Comparison of ENCODE assay signal across 20 cellular contexts in genomic region chr1:21052034-21052433, GRCh38.
"Had no signal": no experiment of that assay in that cellular context is flagged by ENCODE, and none has a peak within 500 bp of the region (broad histone marks: within the 10 kb centered on the region; RNA-seq: fewer than 3 reads in every experiment).

No MANE protein-coding gene starts in this region.

- H3K4me3 Mint-ChIP-seq: activated CD8-positive, alpha-beta T cell treated with anti-CD3 and anti-CD28 coated beads, Interleukin-2, amount 10 ng/mL, durations not matched to agents 7 days and 5 days; activated naive CD8-positive, alpha-beta T cell; naive thymus-derived CD8-positive, alpha-beta T cell; T-helper 2 cell treated with Interferon-gamma antibody and Interleukin-4, amounts not matched to agents 5 μg/mL and 100 μg/mL, for 36 hours had no signal

- H3K4me1 ChIP-seq: foreskin keratinocyte had no signal

- H3K9me3 ChIP-seq: spleen, upper lobe of left lung had no signal

- H3K4me3 ChIP-seq: lung, spleen, upper lobe of left lung had no signal

- H3K27me3 ChIP-seq: foreskin keratinocyte, spleen, upper lobe of left lung had no signal

- H3K27ac ChIP-seq: foreskin keratinocyte, upper lobe of left lung, WERI-Rb-1 had no signal

- H3K27me3 Mint-ChIP-seq: activated naive CD8-positive, alpha-beta T cell; naive thymus-derived CD8-positive, alpha-beta T cell; progenitor cell of endocrine pancreas had no signal

- H3K27ac Mint-ChIP-seq: activated CD8-positive, alpha-beta T cell treated with anti-CD3 and anti-CD28 coated beads, Interleukin-2, amount 10 ng/mL, durations not matched to agents 7 days and 5 days; activated naive CD8-positive, alpha-beta T cell; naive thymus-derived CD8-positive, alpha-beta T cell; progenitor cell of endocrine pancreas; T-helper 2 cell treated with Interferon-gamma antibody and Interleukin-4, amounts not matched to agents 5 μg/mL and 100 μg/mL, for 36 hours had no signal

- DNase-seq: activated CD4-positive, alpha-beta T cell treated with anti-CD3 and anti-CD28 coated beads for 1 hour; activated CD4-positive, alpha-beta T cell treated with anti-CD3 and anti-CD28 coated beads, Interleukin-2, amount 50 U/mL, for 1 hour; activated CD8-positive, alpha-beta T cell treated with anti-CD3 and anti-CD28 coated beads, Interleukin-2, amount 10 ng/mL, durations not matched to agents 7 days and 5 days; activated gamma-delta T cell treated with Interleukin-2 at 50 U/mL for 16 hours; central memory CD4-positive, alpha-beta T cell; dermis blood vessel endothelial cell; effector CD8-positive, alpha-beta T cell; foreskin keratinocyte; kidney; naive thymus-derived CD8-positive, alpha-beta T cell; retina; spleen; stimulated activated CD4-positive, alpha-beta T cell treated with anti-CD3 and anti-CD28 coated beads, Interleukin-4, amount 100 ng/mL, for 1 hour; stimulated activated naive CD4-positive, alpha-beta T cell treated with Interleukin-2 at 50 U/mL for 16 hours; upper lobe of left lung; WERI-Rb-1 had no signal

- ATAC-seq: activated CD8-positive, alpha-beta T cell treated with anti-CD3 and anti-CD28 coated beads, Interleukin-2, amount 10 ng/mL, durations not matched to agents 7 days and 5 days; foreskin keratinocyte; naive thymus-derived CD8-positive, alpha-beta T cell had no signal

- H3K9me3 Mint-ChIP-seq: naive thymus-derived CD8-positive, alpha-beta T cell; T-helper 2 cell treated with Interferon-gamma antibody and Interleukin-4, amounts not matched to agents 5 μg/mL and 100 μg/mL, for 36 hours had no signal
